In genomic region chr16:54526916-54527315, GRCh38 we compare ENCODE assay signal across 19 cellular contexts.
DNase-seq lines count a peak whose midpoint lies in the region; ATAC-seq lines count a peak whose summit lies in the region.
"Had no signal": no experiment of that assay in that cellular context is flagged by ENCODE, and none has a peak within 500 bp of the region (broad histone marks: within the 10 kb centered on the region; RNA-seq: fewer than 3 reads in every experiment).

No MANE protein-coding gene starts in this region.

- DNase-seq in ELR (ENCODE audit: low read depth) (peak; percentile 38), RKO (ENCODE audit: low spot score) (peak; percentile 5), fibroblast of peridontal ligament (ENCODE audit: extremely low read depth) (peak; percentile 49), stromal cell of bone marrow (ENCODE audit: low read depth) (peak; percentile 67), COLO829 (ENCODE audit: low spot score) (no peak)
- no peak for DNase-seq in stimulated activated CD4-positive, alpha-beta T cell treated with anti-CD3 and anti-CD28 coated beads, Interleukin-15, amount 100 ng/mL, for 24 hours
- DNase-seq: C1 segment of cervical spinal cord; COR-L47; DMS53; GDM1; NCI-H1048; NCI-H1694 treated with DMSO at 0.1 percent for 48 hours; NCI-H345; NCI-H526 treated with DMSO at 0.1 percent for 48 hours; NK-92 treated with Interleukin-12 subunit alpha and Interleukin-12 subunit beta, amount 100 ng/mL, for 24 hours; PC-3; Right ventricle myocardium superior; SK-N-SH had no signal

- ATAC-seq in GM21825 (IDR thresholded peaks at IDR 0.05; ENCODE audit: unreplicated experiment), result no peak
- ATAC-seq: PC-3 had no signal

Comparison
In these comparisons a context has a peak if more than half of its experiments do, and no peak if none do; other contexts are left out.
1. DNase-seq: peak in ELR (single experiment), RKO (single experiment), fibroblast of peridontal ligament (single experiment) and stromal cell of bone marrow (single experiment); none in COLO829 (single experiment) and stimulated activated CD4-positive, alpha-beta T cell treated with anti-CD3 and anti-CD28 coated beads, Interleukin-15, amount 100 ng/mL, for 24 hours (single experiment).